ENCODE assay signal across 15 cellular contexts in genomic region chr22:38937036-38937435, GRCh38. TPM values are rescaled to one million over a fixed set of nuclear protein-coding genes. Genes with fewer than 3 reads are reported as not detected.
A peak's percentile ranks its signal among the peaks of the same experiment; 100 is the strongest.
DNase-seq lines count a peak whose midpoint lies in the region; ATAC-seq and TF ChIP-seq lines count a peak whose summit lies in the region.
"Had no signal": no experiment of that assay in that cellular context is flagged by ENCODE, and none has a peak within 500 bp of the region (broad histone marks: within the 10 kb centered on the region; RNA-seq: fewer than 3 reads in every experiment).

No MANE protein-coding gene starts in this region.

- H3K79me2 ChIP-seq in PC-9 (ENCODE audit: low read depth) = no peaks in the 10 kb centered on the region

- no peaks in the 10 kb centered on the region for H3K9me3 Mint-ChIP-seq in dendritic cell treated with granulocyte-macrophage colony-stimulating factor and Interleukin-4, amounts not matched to agents 40 ng/mL and 50 ng/mL, for 4 days
- peaks cover 5% of the 10 kb centered on the region for H3K9me3 Mint-ChIP-seq in nephron

- H3K36me3 ChIP-seq in PC-9 (ENCODE audit: low read depth) = no peaks in the 10 kb centered on the region
- no peaks in the 10 kb centered on the region for H3K36me3 ChIP-seq in upper lobe of right lung
- H3K36me3 ChIP-seq: BE2C had no signal

- CTCF ChIA-PET in PC-9 (lab: Charles Lee) = no interaction called here
- CTCF ChIA-PET in HEK293T (lab: Yijun Ruan, JAX) = no interaction called here

- H2AFZ ChIP-seq in PC-9 = no peak overlapping the region

- POLR2A ChIA-PET in PC-9 (lab: Charles Lee; ENCODE audit: unreplicated experiment) = no interaction called here
- POLR2A ChIA-PET in HEK293T (lab: Yijun Ruan, JAX) = interaction anchor here (0.6 kb wide), 1 partner anchor 16 kb away, joined by 3 read pairs; no protein-coding TSS in a partner anchor

- DNase-seq in PC-9 = no peak
- DNase-seq in upper lobe of right lung = peak; percentile 41
- no peak for DNase-seq in MV-4-11 (lab: John Stamatoyannopoulos, UW)
- DNase-seq in HEK293T (ENCODE audit: extremely low spot score) = no peak
- DNase-seq: BE2C; Caco-2; CD8-positive, alpha-beta memory T cell; DND-41; GDM1; HCEC 1CT had no signal

- H3K9me3 ChIP-seq in PC-9 (ENCODE audit: insufficient read depth, low read depth) (no peaks in the 10 kb centered on the region), upper lobe of right lung (no peaks in the 10 kb centered on the region)
- H3K9me3 ChIP-seq: A549, BE2C, Caco-2 had no signal

- ATAC-seq in upper lobe of right lung = no peak
- ATAC-seq: A549 had no signal

- no peak overlapping the region for H3K27ac ChIP-seq in PC-9
- H3K27ac ChIP-seq in upper lobe of right lung = no peak overlapping the region
- H3K27ac ChIP-seq: A549, HL-60 had no signal

- H3K4me3 Mint-ChIP-seq in dendritic cell treated with granulocyte-macrophage colony-stimulating factor and Interleukin-4, amounts not matched to agents 40 ng/mL and 50 ng/mL, for 4 days = no peak overlapping the region
- H3K4me3 Mint-ChIP-seq in nephron = no peak overlapping the region
- H3K4me3 Mint-ChIP-seq: CD8-positive, alpha-beta memory T cell had no signal

- peak overlapping the region; percentile 76 for H3K27ac Mint-ChIP-seq in dendritic cell treated with granulocyte-macrophage colony-stimulating factor and Interleukin-4, amounts not matched to agents 40 ng/mL and 50 ng/mL, for 4 days
- peak overlapping the region in 2 of 3 experiments; percentile 0 to 4 for H3K27ac Mint-ChIP-seq in nephron
- H3K27ac Mint-ChIP-seq: CD8-positive, alpha-beta memory T cell had no signal

- H3K9me2 ChIP-seq in PC-9 (ENCODE audit: insufficient read depth) = no peaks in the 10 kb centered on the region

- H3K27me3 ChIP-seq in PC-9 (ENCODE audit: insufficient read depth, low read depth) (no peaks in the 10 kb centered on the region), upper lobe of right lung (no peaks in the 10 kb centered on the region)
- H3K27me3 ChIP-seq: BE2C had no signal

- no peak overlapping the region for H3K4me3 ChIP-seq in PC-9
- no peak overlapping the region for H3K4me3 ChIP-seq in upper lobe of right lung
- H3K4me3 ChIP-seq: A549 had no signal

- BruUV-seq in PC-9 (replicated peaks; lab: Mats Ljungman, UMichigan) = no TSS peak

- intact Hi-C loops in PC-9 (cut with micrococcal nuclease; ENCODE audit: unreplicated experiment) (loop anchor here (5.0 kb wide), 1 partner anchor 45 kb away; the partner anchor contains the start of gene APOBEC3B), upper lobe of right lung (cut with DNase I) (no loop called here)
- intact Hi-C loops in dendritic cell treated with granulocyte-macrophage colony-stimulating factor and Interleukin-4, amounts not matched to agents 40 ng/mL and 50 ng/mL, for 4 days (cut with micrococcal nuclease) = no loop called here

- peak overlapping the region; percentile 56; the same call in 1 of the 2 replicates for H3K4me2 ChIP-seq in PC-9
- H3K4me2 ChIP-seq: A549 had no signal

- H3F3A ChIP-seq in PC-9 (ENCODE audit: insufficient read depth, low read depth) = peaks cover 21% of the 10 kb centered on the region; the same call in 1 of the 2 replicates

- no peaks in the 10 kb centered on the region for H4K20me1 ChIP-seq in PC-9 (ENCODE audit: insufficient read depth)

- H3K4me1 Mint-ChIP-seq in dendritic cell treated with granulocyte-macrophage colony-stimulating factor and Interleukin-4, amounts not matched to agents 40 ng/mL and 50 ng/mL, for 4 days (ENCODE audit: low read depth) = peaks cover 53% of the 10 kb centered on the region
- peaks cover 18% of the 10 kb centered on the region for H3K4me1 Mint-ChIP-seq in nephron

- H3K27me3 Mint-ChIP-seq in dendritic cell treated with granulocyte-macrophage colony-stimulating factor and Interleukin-4, amounts not matched to agents 40 ng/mL and 50 ng/mL, for 4 days = peaks cover 63% of the 10 kb centered on the region
- H3K27me3 Mint-ChIP-seq in nephron (ENCODE audit: low read depth) = no peaks in the 10 kb centered on the region

- no peak for TF ChIP-seq CTCF in PC-9 (conservative IDR thresholded peaks at IDR 0.05)
- no peak for TF ChIP-seq CTCF in nephron (IDR thresholded peaks at IDR 0.05; ENCODE audit: unreplicated experiment in 3 of 3)
- TF ChIP-seq CTCF in upper lobe of right lung (IDR thresholded peaks at IDR 0.05) = no peak

- no peaks in the 10 kb centered on the region for H3K36me3 Mint-ChIP-seq in dendritic cell treated with granulocyte-macrophage colony-stimulating factor and Interleukin-4, amounts not matched to agents 40 ng/mL and 50 ng/mL, for 4 days (ENCODE audit: low read depth)
- no peaks in the 10 kb centered on the region for H3K36me3 Mint-ChIP-seq in nephron (ENCODE audit: low read depth)
- H3K36me3 Mint-ChIP-seq: CD8-positive, alpha-beta memory T cell had no signal

- H3K4me1 ChIP-seq in PC-9 (replicated peaks; ENCODE audit: insufficient read depth) = peaks cover 40% of the 10 kb centered on the region
- H3K4me1 ChIP-seq in upper lobe of right lung = peaks cover 10% of the 10 kb centered on the region
- H3K4me1 ChIP-seq: BE2C, Caco-2 had no signal

TF ChIP-seq in HEK293T, 16 proteins besides CTCF, POLR2A, EP300 and RAD21:
- TF ChIP-seq PKNOX1 (IDR thresholded peaks at IDR 0.05) = no peak
- TF ChIP-seq ELF4 (IDR thresholded peaks at IDR 0.05) = no peak
- TF ChIP-seq L3MBTL2 (conservative IDR thresholded peaks at IDR 0.05) = no peak
- no peak for TF ChIP-seq TARDBP (IDR thresholded peaks at IDR 0.05)
- TF ChIP-seq NFRKB (IDR thresholded peaks at IDR 0.05) = no peak
- TF ChIP-seq CTBP1 (IDR thresholded peaks at IDR 0.05; ENCODE audit: borderline replicate concordance) = no peak
- no peak for TF ChIP-seq SP1 (IDR thresholded peaks at IDR 0.05)
- TF ChIP-seq BHLHE40 (IDR thresholded peaks at IDR 0.05; ENCODE audit: borderline replicate concordance) = no peak
- TF ChIP-seq HDGF (IDR thresholded peaks at IDR 0.05; ENCODE audit: borderline replicate concordance) = no peak
- TF ChIP-seq LEF1 (IDR thresholded peaks at IDR 0.05; ENCODE audit: borderline replicate concordance) = no peak
- no peak for TF ChIP-seq ARNT (IDR thresholded peaks at IDR 0.05)
- no peak for TF ChIP-seq FOXM1 (IDR thresholded peaks at IDR 0.05; ENCODE audit: borderline replicate concordance)

RNA-seq across cellular contexts. Expression of gene APOBEC3A, which starts 20.4 kb away (rescaled TPM):
- not detected in 2 replicates for total RNA-seq in PC-9 (2021)
- total RNA-seq in upper lobe of right lung = 9.0 TPM
- total RNA-seq: Caco-2; CD8-positive, alpha-beta memory T cell; H4 had no signal

RNA-seq across cellular contexts. Expression of gene APOBEC3B, which starts 45.1 kb away (rescaled TPM):
- 66.5 and 83.6 TPM in 2 replicates for total RNA-seq in PC-9 (2021)
- total RNA-seq in upper lobe of right lung = 0.52 TPM

Comparison
In these comparisons a context has a peak if more than half of its experiments do, and no peak if none do; other contexts are left out.
1. RNA of gene APOBEC3A, which starts 20.4 kb away (total RNA-seq): 9.0 TPM in upper lobe of right lung (single experiment); not detected in PC-9; every median in the first group is over 10 times any median in the second.
2. RNA of gene APOBEC3B, which starts 45.1 kb away (total RNA-seq): 66.5 to 83.6 TPM in PC-9; 0.52 TPM in upper lobe of right lung (single experiment); every median in the first group is over 10 times any median in the second.